In genomic region chr3:185733980-185734724, GRCh38 we compare ENCODE assay signal across 9 cellular contexts.
DNase-seq lines count a peak whose midpoint lies in the region; ATAC-seq and TF ChIP-seq lines count a peak whose summit lies in the region.
"Had no signal": no experiment of that assay in that cellular context is flagged by ENCODE, and none has a peak within 500 bp of the region (broad histone marks: within the 10 kb centered on the region; RNA-seq: fewer than 3 reads in every experiment).

No MANE protein-coding gene starts in this region.

- POLR2A ChIA-PET in OCI-LY7 (lab: Charles Lee): interaction anchor here (0.6 kb wide), 1 partner anchor 614 kb away, joined by 3 read pairs; no protein-coding TSS in a partner anchor

- peaks cover 2% of the 10 kb centered on the region for H3K36me3 Mint-ChIP-seq in endodermal cell (ENCODE audit: low read depth)
- H3K36me3 Mint-ChIP-seq in stimulated activated memory B cell treated with anti-CD40 and anti-IgM and Interleukin-4, amounts not matched to agents 10 μg/mL and 1 μg/mL and 100 μg/mL, for 72 hours: no peaks in the 10 kb centered on the region

- H3K4me1 ChIP-seq in OCI-LY7 (ENCODE audit: insufficient read depth, low read length, poor library complexity, severe bottlenecking) (no peaks in the 10 kb centered on the region), endodermal cell (ENCODE audit: control insufficient read depth, insufficient read depth, low read length) (peaks cover 5% of the 10 kb centered on the region), ascending aorta (no peaks in the 10 kb centered on the region)

- DNase-seq in NCI-H1092 treated with DMSO at 0.1 percent for 48 hours (lab: John Stamatoyannopoulos, UW) (peak; percentile 63), NCI-H1092 (lab: John Stamatoyannopoulos, UW) (no peak), OCI-LY7 (ENCODE audit: low spot score) (peak; percentile 52), endodermal cell (peak; percentile 84), midbrain (lab: John Stamatoyannopoulos, UW) (peak; percentile 0), ascending aorta (ENCODE audit: low spot score in 2 of 2) (no peak)
- DNase-seq in Jurkat, Clone E6-1 (ENCODE audit: low read depth, low spot score): peak; percentile 60

- no peaks in the 10 kb centered on the region for H4K20me1 ChIP-seq in OCI-LY7 (ENCODE audit: insufficient read depth, low read length)

- peak; percentile 76 for TF ChIP-seq CTCF in OCI-LY7 (conservative IDR thresholded peaks at IDR 0.05; ENCODE audit: low read length)
- TF ChIP-seq CTCF in endodermal cell (conservative IDR thresholded peaks at IDR 0.05): peak; percentile 87
- TF ChIP-seq CTCF in ascending aorta (IDR thresholded peaks at IDR 0.05): peak in 1 of 3 experiments; percentile 28

- H3K27ac ChIP-seq in OCI-LY7 (ENCODE audit: low read depth, low read length, poor library complexity, severe bottlenecking) (no peak overlapping the region), endodermal cell (ENCODE audit: low read depth, low read length) (peak overlapping the region; percentile 5), ascending aorta (no peak overlapping the region)

- H3K79me2 ChIP-seq in OCI-LY7 (ENCODE audit: insufficient read depth, low read depth, low read length): no peaks in the 10 kb centered on the region

- no peak overlapping the region for H3K4me3 ChIP-seq in Jurkat, Clone E6-1 (ENCODE audit: low read length)
- H3K4me3 ChIP-seq in OCI-LY7 (ENCODE audit: low read depth, low read length, poor library complexity, severe bottlenecking): no peak overlapping the region
- no peak overlapping the region for H3K4me3 ChIP-seq in endodermal cell (ENCODE audit: low read length)
- no peak overlapping the region for H3K4me3 ChIP-seq in ascending aorta

- CTCF ChIA-PET in OCI-LY7 (lab: Charles Lee; ENCODE audit: unreplicated experiment): interaction anchor here (0.5 kb wide), 1 partner anchor 86 kb away, joined by 3 read pairs; no protein-coding TSS in a partner anchor

- H3K4me1 Mint-ChIP-seq in endodermal cell: peaks cover 26% of the 10 kb centered on the region
- no peaks in the 10 kb centered on the region for H3K4me1 Mint-ChIP-seq in stimulated activated memory B cell treated with anti-CD40 and anti-IgM and Interleukin-4, amounts not matched to agents 10 μg/mL and 1 μg/mL and 100 μg/mL, for 72 hours
- H3K4me1 Mint-ChIP-seq: B cell had no signal

- H3K9me2 ChIP-seq in OCI-LY7 (ENCODE audit: insufficient read depth, low read length): no peaks in the 10 kb centered on the region

- no peaks in the 10 kb centered on the region for H3K9me3 Mint-ChIP-seq in endodermal cell
- no peaks in the 10 kb centered on the region for H3K9me3 Mint-ChIP-seq in stimulated activated memory B cell treated with anti-CD40 and anti-IgM and Interleukin-4, amounts not matched to agents 10 μg/mL and 1 μg/mL and 100 μg/mL, for 72 hours

- WGBS in endodermal cell (ENCODE audit: insufficient coverage in 1 of 2, insufficient read length in 1 of 2), 2 experiments: 48 to 70% methylated on average over 9 to 10 of the region's 10 CpGs

- no peaks in the 10 kb centered on the region for H3K27me3 Mint-ChIP-seq in endodermal cell (ENCODE audit: insufficient read depth)
- no peaks in the 10 kb centered on the region for H3K27me3 Mint-ChIP-seq in stimulated activated memory B cell treated with anti-CD40 and anti-IgM and Interleukin-4, amounts not matched to agents 10 μg/mL and 1 μg/mL and 100 μg/mL, for 72 hours

- no peak overlapping the region for H3K9ac ChIP-seq in endodermal cell (ENCODE audit: extremely low read depth, low read length, poor library complexity, severe bottlenecking)

- no TSS peak for BruUV-seq in OCI-LY7 (replicated peaks; lab: Mats Ljungman, UMichigan)

- intact Hi-C loops in OCI-LY7 (cut with micrococcal nuclease; ENCODE audit: unreplicated experiment): loop anchor here (2.0 kb wide), 1 partner anchor 35 kb away; no protein-coding TSS in a partner anchor
- intact Hi-C loops in ascending aorta (cut with DNase I): no loop called here

- no peak overlapping the region for H3K4me2 ChIP-seq in OCI-LY7 (ENCODE audit: low read length)

- no peaks in the 10 kb centered on the region for H3K9me3 ChIP-seq in OCI-LY7 (ENCODE audit: low read length)
- no peaks in the 10 kb centered on the region for H3K9me3 ChIP-seq in endodermal cell (ENCODE audit: control insufficient read depth, low read length)
- no peaks in the 10 kb centered on the region for H3K9me3 ChIP-seq in ascending aorta

- H2AFZ ChIP-seq in OCI-LY7 (ENCODE audit: low read length): no peak overlapping the region

- H3K27me3 ChIP-seq in endodermal cell (ENCODE audit: control insufficient read depth, insufficient read depth, low read length, poor library complexity, severe bottlenecking) (no peaks in the 10 kb centered on the region), ascending aorta (no peaks in the 10 kb centered on the region)

- no peak overlapping the region for H3K27ac Mint-ChIP-seq in endodermal cell
- no peak overlapping the region for H3K27ac Mint-ChIP-seq in stimulated activated memory B cell treated with anti-CD40 and anti-IgM and Interleukin-4, amounts not matched to agents 10 μg/mL and 1 μg/mL and 100 μg/mL, for 72 hours
- H3K27ac Mint-ChIP-seq: B cell had no signal

- H3K36me3 ChIP-seq in OCI-LY7 (ENCODE audit: insufficient read depth, low read length) (no peaks in the 10 kb centered on the region), endodermal cell (ENCODE audit: control insufficient read depth, insufficient read depth, low read length) (no peaks in the 10 kb centered on the region), ascending aorta (no peaks in the 10 kb centered on the region)

- ATAC-seq in stimulated activated memory B cell treated with anti-CD40 and anti-IgM and Interleukin-4, amounts not matched to agents 10 μg/mL and 1 μg/mL and 100 μg/mL, for 72 hours: no peak

- no peak overlapping the region for H3K4me3 Mint-ChIP-seq in endodermal cell
- no peak overlapping the region for H3K4me3 Mint-ChIP-seq in stimulated activated memory B cell treated with anti-CD40 and anti-IgM and Interleukin-4, amounts not matched to agents 10 μg/mL and 1 μg/mL and 100 μg/mL, for 72 hours
- H3K4me3 Mint-ChIP-seq: B cell had no signal

Comparison
In these comparisons a context has a peak if more than half of its experiments do, and no peak if none do; other contexts are left out.
1. DNase-seq: peak in NCI-H1092 treated with DMSO at 0.1 percent for 48 hours (single experiment), Jurkat, Clone E6-1 (single experiment), OCI-LY7 (single experiment), endodermal cell (single experiment) and midbrain (single experiment); none in NCI-H1092 (single experiment) and ascending aorta (0 of 2).